Comparison of ENCODE assay signal across 7 cellular contexts in genomic region chr10:5812283-5813090, GRCh38. TPM values are rescaled to one million over a fixed set of nuclear protein-coding genes. Genes with fewer than 3 reads are reported as not detected.
A peak's percentile ranks its signal among the peaks of the same experiment; 100 is the strongest.
DNase-seq lines count a peak whose midpoint lies in the region; ATAC-seq and TF ChIP-seq lines count a peak whose summit lies in the region.

No MANE protein-coding gene starts in this region.

- TF ChIP-seq CTCF in fibroblast of villous mesenchyme (IDR thresholded peaks at IDR 0.05; ENCODE audit: insufficient read depth, low read depth, low read length) (no peak), neural crest cell (conservative IDR thresholded peaks at IDR 0.05) (peak; percentile 5), thyroid gland (IDR thresholded peaks at IDR 0.05) (no peak)

- H3K4me3 Mint-ChIP-seq in activated T-helper 2 cell treated with anti-CD3 and anti-CD28 coated beads, Interferon-gamma antibody, Interleukin-2, Interleukin-4, amounts not matched to agents 10 μg/mL and 5 μg/mL and 100 μg/mL, durations not matched to agents 14 hours and 24 hours and 36 hours (ENCODE audit: low read depth), result peak overlapping the region; percentile 99
- peak overlapping the region; percentile 94 for H3K4me3 Mint-ChIP-seq in neural crest cell

- WGBS in thyroid gland, 2 donors, result 1% methylated on average over 18 to 39 of the region's 49 CpGs

- ATAC-seq in GM18505 (IDR thresholded peaks at IDR 0.05; ENCODE audit: unreplicated experiment) (peak; percentile 26), HG02678 (IDR thresholded peaks at IDR 0.05; ENCODE audit: unreplicated experiment) (peak; percentile 28)

- peaks cover 47% of the 10 kb centered on the region for H3K36me3 Mint-ChIP-seq in activated T-helper 2 cell treated with anti-CD3 and anti-CD28 coated beads, Interferon-gamma antibody, Interleukin-2, Interleukin-4, amounts not matched to agents 10 μg/mL and 5 μg/mL and 100 μg/mL, durations not matched to agents 14 hours and 24 hours and 36 hours (ENCODE audit: low read depth)
- peaks cover 6% of the 10 kb centered on the region for H3K36me3 Mint-ChIP-seq in neural crest cell (ENCODE audit: low read depth)

- no peaks in the 10 kb centered on the region for H3K27me3 ChIP-seq in thyroid gland

- peak; percentile 51 for DNase-seq in NCI-H748 (lab: John Stamatoyannopoulos, UW; ENCODE audit: unreplicated experiment)
- DNase-seq in activated T-helper 2 cell treated with anti-CD3 and anti-CD28 coated beads, Interferon-gamma antibody, Interleukin-2, Interleukin-4, amounts not matched to agents 10 μg/mL and 5 μg/mL and 100 μg/mL, durations not matched to agents 14 hours and 24 hours and 36 hours (ENCODE audit: low spot score), result peak; percentile 39
- DNase-seq in fibroblast of villous mesenchyme (ENCODE audit: low read depth), result no peak
- peak; percentile 30 for DNase-seq in neural crest cell (ENCODE audit: low read depth, low spot score)
- peak; percentile 46 to 60 for DNase-seq in thyroid gland

- H3K4me3 ChIP-seq in fibroblast of villous mesenchyme (ENCODE audit: low read depth, low read length), result peak overlapping the region; percentile 74
- H3K4me3 ChIP-seq in thyroid gland (replicated peaks in 1 of 3), result peak overlapping the region; percentile 93 to 99 (median 95)

- no peaks in the 10 kb centered on the region for H3K9me3 ChIP-seq in thyroid gland

- H3K36me3 ChIP-seq in thyroid gland, result no peaks in the 10 kb centered on the region

- peak overlapping the region; percentile 80 for H3K27ac Mint-ChIP-seq in activated T-helper 2 cell treated with anti-CD3 and anti-CD28 coated beads, Interferon-gamma antibody, Interleukin-2, Interleukin-4, amounts not matched to agents 10 μg/mL and 5 μg/mL and 100 μg/mL, durations not matched to agents 14 hours and 24 hours and 36 hours
- peak overlapping the region; percentile 59 for H3K27ac Mint-ChIP-seq in neural crest cell (ENCODE audit: unreplicated experiment)

- H3K27me3 Mint-ChIP-seq in activated T-helper 2 cell treated with anti-CD3 and anti-CD28 coated beads, Interferon-gamma antibody, Interleukin-2, Interleukin-4, amounts not matched to agents 10 μg/mL and 5 μg/mL and 100 μg/mL, durations not matched to agents 14 hours and 24 hours and 36 hours (ENCODE audit: low read depth), result no peaks in the 10 kb centered on the region
- no peaks in the 10 kb centered on the region for H3K27me3 Mint-ChIP-seq in neural crest cell (ENCODE audit: low read depth)

- peak overlapping the region; percentile 93 to 98 (median 97) for H3K27ac ChIP-seq in thyroid gland

- no peaks in the 10 kb centered on the region for H3K9me3 Mint-ChIP-seq in activated T-helper 2 cell treated with anti-CD3 and anti-CD28 coated beads, Interferon-gamma antibody, Interleukin-2, Interleukin-4, amounts not matched to agents 10 μg/mL and 5 μg/mL and 100 μg/mL, durations not matched to agents 14 hours and 24 hours and 36 hours
- H3K9me3 Mint-ChIP-seq in neural crest cell, result peaks cover 2% of the 10 kb centered on the region

- TF ChIP-seq POLR2A in GM18505 (IDR thresholded peaks at IDR 0.05; ENCODE audit: borderline replicate concordance, extremely low read depth, insufficient read depth, insufficient read length), result no peak
- no peak for TF ChIP-seq POLR2A in thyroid gland (IDR thresholded peaks at IDR 0.05)

- peaks cover 56% of the 10 kb centered on the region for H3K4me1 Mint-ChIP-seq in activated T-helper 2 cell treated with anti-CD3 and anti-CD28 coated beads, Interferon-gamma antibody, Interleukin-2, Interleukin-4, amounts not matched to agents 10 μg/mL and 5 μg/mL and 100 μg/mL, durations not matched to agents 14 hours and 24 hours and 36 hours (ENCODE audit: low read depth)
- peaks cover 50% of the 10 kb centered on the region for H3K4me1 Mint-ChIP-seq in neural crest cell

- intact Hi-C loops in activated T-helper 2 cell treated with anti-CD3 and anti-CD28 coated beads, Interferon-gamma antibody, Interleukin-2, Interleukin-4, amounts not matched to agents 10 μg/mL and 5 μg/mL and 100 μg/mL, durations not matched to agents 14 hours and 24 hours and 36 hours (cut with micrococcal nuclease), result loop anchor here (1.0 to 10.0 kb wide), 9 partner anchors 34 to 368 kb away; partner anchors contain the start of genes ANKRD16, IL15RA, RBM17 and TASOR2
- intact Hi-C loops in thyroid gland (cut with DNase I), result loop anchor here (5.0 to 10.0 kb wide), 2 partner anchors 60 to 128 kb away; partner anchors contain the start of gene TASOR2

- peaks cover 32 to 36% of the 10 kb centered on the region in 2 donors for H3K4me1 ChIP-seq in thyroid gland

RNA-seq across cellular contexts. Expression of gene GDI2, which starts 0.7 kb away (rescaled TPM):
- total RNA-seq in activated T-helper 2 cell treated with anti-CD3 and anti-CD28 coated beads, Interferon-gamma antibody, Interleukin-2, Interleukin-4, amounts not matched to agents 10 μg/mL and 5 μg/mL and 100 μg/mL, durations not matched to agents 14 hours and 24 hours and 36 hours, result 301 and 302 TPM in 2 replicates
- total RNA-seq in fibroblast of villous mesenchyme (546 and 615 TPM in 2 replicates), neural crest cell (346 and 356 TPM in 2 replicates), thyroid gland (100 to 1,000 TPM; 189 to 281 (median 236) TPM)
